31 cellular contexts compared by ENCODE assay signal in the genomic region with DNA sequence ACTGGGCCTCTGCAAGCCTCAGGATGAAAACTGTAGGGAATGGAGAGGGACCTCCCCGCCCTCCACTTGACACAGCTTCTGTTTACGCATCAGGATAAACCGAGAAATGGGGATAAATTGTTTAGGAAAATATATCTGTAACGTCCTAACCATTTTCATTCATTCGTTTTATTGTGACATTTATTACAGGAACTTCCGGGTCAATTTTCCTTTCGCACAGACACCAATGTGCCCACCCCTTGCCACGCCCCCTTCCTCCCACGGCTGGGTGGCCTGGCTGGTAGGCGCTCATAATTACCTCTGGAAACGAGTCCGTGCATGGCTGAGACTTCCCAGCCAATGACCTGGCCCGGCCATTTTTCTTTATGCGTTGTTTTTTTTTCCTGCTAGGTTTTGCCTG.
DNase-seq lines count a peak whose midpoint lies in the region; ATAC-seq, FAIRE-seq and TF ChIP-seq lines count a peak whose summit lies in the region.
"Had no signal": no experiment of that assay in that cellular context is flagged by ENCODE, and none has a peak within 500 bp of the region (broad histone marks: within the 10 kb centered on the region; RNA-seq: fewer than 3 reads in every experiment).

No MANE protein-coding gene starts in this region.

- no peak for ATAC-seq in natural killer cell treated with Interleukin-12 subunit alpha and Interleukin-12 subunit beta and Interleukin-15 and Interleukin-18, amount 100 ng/mL, for 72 hours
- ATAC-seq in natural killer cell (no peak), esophagus mucosa (peak; percentile 82), HG03039 (IDR thresholded peaks at IDR 0.05; ENCODE audit: unreplicated experiment) (no peak), HG03469 (IDR thresholded peaks at IDR 0.05; ENCODE audit: unreplicated experiment) (no peak)
- ATAC-seq: PC-3, Right ventricle myocardium inferior, SK-N-SH treated with all-trans-retinoic acid at 6 μM for 48 hours had no signal

- H3K4me3 Mint-ChIP-seq in natural killer cell treated with Interleukin-12 subunit alpha and Interleukin-12 subunit beta and Interleukin-15 and Interleukin-18, amount 100 ng/mL, for 72 hours = no peak overlapping the region
- H3K4me3 Mint-ChIP-seq in natural killer cell (no peak overlapping the region), nephron progenitor cell (peak overlapping the region; percentile 18)
- H3K4me3 Mint-ChIP-seq: CD14-positive monocyte; CD8-positive, alpha-beta memory T cell; H9; HFFc6; IgD-negative memory B cell had no signal

- H3K27me3 ChIP-seq in uterus = no peaks in the 10 kb centered on the region
- H3K27me3 ChIP-seq: BE2C, SJCRH30 had no signal

- no peaks in the 10 kb centered on the region for H3K36me3 ChIP-seq in uterus
- H3K36me3 ChIP-seq: BE2C had no signal

- intact Hi-C loops in natural killer cell (cut with micrococcal nuclease) = no loop called here
- intact Hi-C loops in uterus (cut with DNase I; ENCODE audit: low total_unique reads) = no loop called here

- H3K27ac ChIP-seq in uterus = no peak overlapping the region
- H3K27ac ChIP-seq: GM23248, SJCRH30 had no signal

- no peak for TF ChIP-seq POLR2A in uterus (IDR thresholded peaks at IDR 0.05)

- no peaks in the 10 kb centered on the region for H3K36me3 Mint-ChIP-seq in natural killer cell treated with Interleukin-12 subunit alpha and Interleukin-12 subunit beta and Interleukin-15 and Interleukin-18, amount 100 ng/mL, for 72 hours
- H3K36me3 Mint-ChIP-seq in natural killer cell (no peaks in the 10 kb centered on the region), nephron progenitor cell (ENCODE audit: low read depth) (peaks cover 66% of the 10 kb centered on the region)
- H3K36me3 Mint-ChIP-seq: CD14-positive monocyte; CD8-positive, alpha-beta memory T cell; IgD-negative memory B cell had no signal

- H3K27ac Mint-ChIP-seq in natural killer cell treated with Interleukin-12 subunit alpha and Interleukin-12 subunit beta and Interleukin-15 and Interleukin-18, amount 100 ng/mL, for 72 hours = no peak overlapping the region
- H3K27ac Mint-ChIP-seq in natural killer cell (no peak overlapping the region), nephron progenitor cell (peak overlapping the region; percentile 78)
- H3K27ac Mint-ChIP-seq: CD14-positive monocyte; CD8-positive, alpha-beta memory T cell; HFFc6; IgD-negative memory B cell had no signal

- H3K4me3 ChIP-seq in uterus = no peak overlapping the region
- H3K4me3 ChIP-seq: GM23248, SJCRH30 had no signal

- peaks cover 0 to 2% of the 10 kb centered on the region in 2 donors for H3K27me3 Mint-ChIP-seq in natural killer cell treated with Interleukin-12 subunit alpha and Interleukin-12 subunit beta and Interleukin-15 and Interleukin-18, amount 100 ng/mL, for 72 hours
- H3K27me3 Mint-ChIP-seq in natural killer cell (ENCODE audit: low read depth in 2 of 2) = no peaks in the 10 kb centered on the region
- H3K27me3 Mint-ChIP-seq in nephron progenitor cell (ENCODE audit: low read depth, poor library complexity) = no peaks in the 10 kb centered on the region
- H3K27me3 Mint-ChIP-seq: IgD-negative memory B cell had no signal

- peak; percentile 23 for FAIRE-seq in urothelium cell line (lab: Jason Lieb, UNC)

- no peaks in the 10 kb centered on the region for H3K9me3 Mint-ChIP-seq in natural killer cell treated with Interleukin-12 subunit alpha and Interleukin-12 subunit beta and Interleukin-15 and Interleukin-18, amount 100 ng/mL, for 72 hours
- no peaks in the 10 kb centered on the region for H3K9me3 Mint-ChIP-seq in natural killer cell
- peaks cover 24% of the 10 kb centered on the region for H3K9me3 Mint-ChIP-seq in nephron progenitor cell
- H3K9me3 Mint-ChIP-seq: H9, HFFc6, IgD-negative memory B cell had no signal

- TF ChIP-seq CTCF in natural killer cell (IDR thresholded peaks at IDR 0.05) (no peak), nephron progenitor cell (IDR thresholded peaks at IDR 0.05) (no peak), uterus (IDR thresholded peaks at IDR 0.05) (no peak)

- H3K9me3 ChIP-seq in uterus = no peaks in the 10 kb centered on the region
- H3K9me3 ChIP-seq: BE2C, SJCRH30 had no signal

- DNase-seq in natural killer cell treated with Interleukin-12 subunit alpha and Interleukin-12 subunit beta and Interleukin-15 and Interleukin-18, amount 100 ng/mL, for 72 hours (ENCODE audit: low spot score) = peak; percentile 10
- no peak for DNase-seq in natural killer cell
- DNase-seq in nephron progenitor cell = peak; percentile 15
- DNase-seq in urothelium cell line (ENCODE audit: low spot score) = no peak
- DNase-seq in uterus = no peak
- DNase-seq: 8988T; ACHN; BE2C; CD8-positive, alpha-beta memory T cell; DMS53; GM23248; H9; HFFc6; MV-4-11; NCI-H1105; NCI-H1436 treated with DMSO at 0.1 percent for 48 hours; NCI-H187 treated with DMSO at 0.1 percent for 48 hours; NCI-H2171 treated with DMSO at 0.1 percent for 48 hours; NCI-H345; NCI-H510A treated with DMSO at 0.1 percent for 48 hours; NCI-H774; NK-92 treated with Interleukin-12 subunit alpha and Interleukin-12 subunit beta, amount 100 ng/mL, for 24 hours; PC-3; SJCRH30 had no signal

- peaks cover 0 to 4% of the 10 kb centered on the region in 2 donors for H3K4me1 Mint-ChIP-seq in natural killer cell treated with Interleukin-12 subunit alpha and Interleukin-12 subunit beta and Interleukin-15 and Interleukin-18, amount 100 ng/mL, for 72 hours (ENCODE audit: low read depth in 2 of 2)
- H3K4me1 Mint-ChIP-seq in natural killer cell (no peaks in the 10 kb centered on the region), nephron progenitor cell (peaks cover 51% of the 10 kb centered on the region)
- H3K4me1 Mint-ChIP-seq: CD14-positive monocyte; CD8-positive, alpha-beta memory T cell; IgD-negative memory B cell had no signal

- no peaks in the 10 kb centered on the region for H3K4me1 ChIP-seq in uterus
- H3K4me1 ChIP-seq: BE2C had no signal

Comparison
In these comparisons a context has a peak if more than half of its experiments do, and no peak if none do; other contexts are left out.
1. DNase-seq: peak in natural killer cell treated with Interleukin-12 subunit alpha and Interleukin-12 subunit beta and Interleukin-15 and Interleukin-18, amount 100 ng/mL, for 72 hours (single experiment) and nephron progenitor cell (single experiment); none in natural killer cell (single experiment), urothelium cell line (single experiment) and uterus (0 of 2).